Comparison of ENCODE assay signal across 25 cellular contexts in the genomic region with DNA sequence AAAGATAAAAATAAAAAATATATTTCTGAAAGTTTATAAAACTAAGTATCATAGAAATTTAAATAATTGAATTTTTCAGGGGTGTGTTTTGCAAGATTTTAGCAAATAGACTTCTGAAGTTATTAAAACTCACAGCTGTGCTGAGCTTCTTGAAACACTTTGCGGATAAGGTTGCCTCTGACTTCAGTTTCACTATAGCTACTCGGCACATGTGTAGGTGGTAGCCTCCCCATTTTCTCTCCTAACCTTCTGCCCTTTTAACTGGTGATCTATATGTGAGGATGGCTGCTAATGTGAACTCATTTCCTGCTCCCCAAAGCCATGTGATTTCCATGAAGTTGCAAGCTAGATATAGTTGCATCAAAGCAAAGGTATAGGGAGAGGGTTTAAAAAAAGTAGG.
DNase-seq lines count a peak whose midpoint lies in the region; ATAC-seq and TF ChIP-seq lines count a peak whose summit lies in the region.
"Had no signal": no experiment of that assay in that cellular context is flagged by ENCODE, and none has a peak within 500 bp of the region (broad histone marks: within the 10 kb centered on the region; RNA-seq: fewer than 3 reads in every experiment).

No MANE protein-coding gene starts in this region.

- no peak overlapping the region for H3K4me3 Mint-ChIP-seq in activated CD8-positive, alpha-beta T cell treated with anti-CD3 and anti-CD28 coated beads for 36 hours
- no peak overlapping the region for H3K4me3 Mint-ChIP-seq in activated CD8-positive, alpha-beta T cell treated with anti-CD3 and anti-CD28 coated beads, Interleukin-2, amount 10 ng/mL, durations not matched to agents 7 days and 5 days
- H3K4me3 Mint-ChIP-seq in activated naive CD8-positive, alpha-beta T cell treated with anti-CD3 and anti-CD28 coated beads, Interleukin-2, amount 50 U/mL, for 24 hours: no peak overlapping the region
- no peak overlapping the region for H3K4me3 Mint-ChIP-seq in activated naive CD8-positive, alpha-beta T cell treated with anti-CD3 and anti-CD28 coated beads for 36 hours
- H3K4me3 Mint-ChIP-seq in activated T-helper 17 cell treated with anti-CD3 and anti-CD28 coated beads, Interleukin-2, amount 50 U/mL, for 72 hours: no peak overlapping the region
- H3K4me3 Mint-ChIP-seq: GM23338, H9 had no signal

- no peak for TF ChIP-seq CTCF in activated CD8-positive, alpha-beta T cell treated with anti-CD3 and anti-CD28 coated beads for 36 hours (IDR thresholded peaks at IDR 0.05)

- POLR2A ChIA-PET in activated CD8-positive, alpha-beta T cell treated with anti-CD3 and anti-CD28 coated beads for 36 hours (lab: Charles Lee): no interaction called here
- POLR2A ChIA-PET in activated CD8-positive, alpha-beta T cell treated with anti-CD3 and anti-CD28 coated beads, Interleukin-2, amount 10 ng/mL, durations not matched to agents 7 days and 5 days (lab: Charles Lee): no interaction called here

- no peak overlapping the region for H3K27ac Mint-ChIP-seq in activated CD8-positive, alpha-beta T cell treated with anti-CD3 and anti-CD28 coated beads for 36 hours
- no peak overlapping the region for H3K27ac Mint-ChIP-seq in activated CD8-positive, alpha-beta T cell treated with anti-CD3 and anti-CD28 coated beads, Interleukin-2, amount 10 ng/mL, durations not matched to agents 7 days and 5 days
- H3K27ac Mint-ChIP-seq in activated naive CD8-positive, alpha-beta T cell treated with anti-CD3 and anti-CD28 coated beads, Interleukin-2, amount 50 U/mL, for 24 hours: no peak overlapping the region
- no peak overlapping the region for H3K27ac Mint-ChIP-seq in activated naive CD8-positive, alpha-beta T cell treated with anti-CD3 and anti-CD28 coated beads for 36 hours
- H3K27ac Mint-ChIP-seq in activated T-helper 17 cell treated with anti-CD3 and anti-CD28 coated beads, Interleukin-2, amount 50 U/mL, for 72 hours: no peak overlapping the region
- H3K27ac Mint-ChIP-seq: GM23338, H9 had no signal

- DNase-seq in activated CD8-positive, alpha-beta T cell treated with anti-CD3 and anti-CD28 coated beads for 36 hours: peak; percentile 34
- DNase-seq in activated CD8-positive, alpha-beta T cell treated with anti-CD3 and anti-CD28 coated beads, Interleukin-2, amount 10 ng/mL, durations not matched to agents 7 days and 5 days: no peak
- no peak for DNase-seq in activated naive CD8-positive, alpha-beta T cell treated with anti-CD3 and anti-CD28 coated beads, Interleukin-2, amount 50 U/mL, for 24 hours
- no peak for DNase-seq in activated naive CD8-positive, alpha-beta T cell treated with anti-CD3 and anti-CD28 coated beads for 36 hours
- no peak for DNase-seq in GM19238 (ENCODE audit: insufficient read length, low spot score)
- DNase-seq: C1 segment of cervical spinal cord; CD4-positive, alpha-beta memory T cell; COR-L47; DMS53; H9; Karpas-422; NCI-H1092; NCI-H1417 treated with DMSO at 0.1 percent for 48 hours; NCI-H1694 treated with DMSO at 0.1 percent for 48 hours; NCI-H2081; NCI-H2171; NCI-H226; NCI-H510A; NCI-H69; SHP77 had no signal

- CTCF ChIA-PET in activated CD8-positive, alpha-beta T cell treated with anti-CD3 and anti-CD28 coated beads for 36 hours (lab: Charles Lee): no interaction called here
- CTCF ChIA-PET in activated CD8-positive, alpha-beta T cell treated with anti-CD3 and anti-CD28 coated beads, Interleukin-2, amount 10 ng/mL, durations not matched to agents 7 days and 5 days (lab: Charles Lee): interaction anchor here (1.2 to 1.7 kb wide), 2 partner anchors 8 to 209 kb away, joined by 4 to 5 read pairs; no protein-coding TSS in a partner anchor

- peaks cover 5% of the 10 kb centered on the region for H3K4me1 Mint-ChIP-seq in activated CD8-positive, alpha-beta T cell treated with anti-CD3 and anti-CD28 coated beads for 36 hours (ENCODE audit: low read depth)
- H3K4me1 Mint-ChIP-seq in activated CD8-positive, alpha-beta T cell treated with anti-CD3 and anti-CD28 coated beads, Interleukin-2, amount 10 ng/mL, durations not matched to agents 7 days and 5 days (ENCODE audit: low read depth): no peaks in the 10 kb centered on the region
- peaks cover 5% of the 10 kb centered on the region for H3K4me1 Mint-ChIP-seq in activated naive CD8-positive, alpha-beta T cell treated with anti-CD3 and anti-CD28 coated beads, Interleukin-2, amount 50 U/mL, for 24 hours
- peaks cover 3% of the 10 kb centered on the region for H3K4me1 Mint-ChIP-seq in activated naive CD8-positive, alpha-beta T cell treated with anti-CD3 and anti-CD28 coated beads for 36 hours
- H3K4me1 Mint-ChIP-seq in activated T-helper 17 cell treated with anti-CD3 and anti-CD28 coated beads, Interleukin-2, amount 50 U/mL, for 72 hours: no peaks in the 10 kb centered on the region
- H3K4me1 Mint-ChIP-seq: GM23338, H9 had no signal

- intact Hi-C loops in activated CD8-positive, alpha-beta T cell treated with anti-CD3 and anti-CD28 coated beads for 36 hours (cut with micrococcal nuclease): no loop called here

- no peaks in the 10 kb centered on the region for H3K36me3 Mint-ChIP-seq in activated CD8-positive, alpha-beta T cell treated with anti-CD3 and anti-CD28 coated beads for 36 hours (ENCODE audit: low read depth)
- H3K36me3 Mint-ChIP-seq in activated CD8-positive, alpha-beta T cell treated with anti-CD3 and anti-CD28 coated beads, Interleukin-2, amount 10 ng/mL, durations not matched to agents 7 days and 5 days (ENCODE audit: low read depth): no peaks in the 10 kb centered on the region
- no peaks in the 10 kb centered on the region for H3K36me3 Mint-ChIP-seq in activated naive CD8-positive, alpha-beta T cell treated with anti-CD3 and anti-CD28 coated beads, Interleukin-2, amount 50 U/mL, for 24 hours (ENCODE audit: low read depth)
- no peaks in the 10 kb centered on the region for H3K36me3 Mint-ChIP-seq in activated naive CD8-positive, alpha-beta T cell treated with anti-CD3 and anti-CD28 coated beads for 36 hours
- H3K36me3 Mint-ChIP-seq in activated T-helper 17 cell treated with anti-CD3 and anti-CD28 coated beads, Interleukin-2, amount 50 U/mL, for 72 hours (ENCODE audit: low read depth): no peaks in the 10 kb centered on the region
- H3K36me3 Mint-ChIP-seq: CD4-positive, alpha-beta memory T cell had no signal

- peaks cover 39% of the 10 kb centered on the region for H3K27me3 Mint-ChIP-seq in activated CD8-positive, alpha-beta T cell treated with anti-CD3 and anti-CD28 coated beads for 36 hours
- H3K27me3 Mint-ChIP-seq in activated CD8-positive, alpha-beta T cell treated with anti-CD3 and anti-CD28 coated beads, Interleukin-2, amount 10 ng/mL, durations not matched to agents 7 days and 5 days (ENCODE audit: low read depth): peaks cover 19% of the 10 kb centered on the region
- peaks cover 53% of the 10 kb centered on the region for H3K27me3 Mint-ChIP-seq in activated naive CD8-positive, alpha-beta T cell treated with anti-CD3 and anti-CD28 coated beads, Interleukin-2, amount 50 U/mL, for 24 hours
- peaks cover 58% of the 10 kb centered on the region for H3K27me3 Mint-ChIP-seq in activated naive CD8-positive, alpha-beta T cell treated with anti-CD3 and anti-CD28 coated beads for 36 hours
- peaks cover 50% of the 10 kb centered on the region for H3K27me3 Mint-ChIP-seq in activated T-helper 17 cell treated with anti-CD3 and anti-CD28 coated beads, Interleukin-2, amount 50 U/mL, for 72 hours

- no peaks in the 10 kb centered on the region for H3K9me3 Mint-ChIP-seq in activated CD8-positive, alpha-beta T cell treated with anti-CD3 and anti-CD28 coated beads for 36 hours
- H3K9me3 Mint-ChIP-seq in activated CD8-positive, alpha-beta T cell treated with anti-CD3 and anti-CD28 coated beads, Interleukin-2, amount 10 ng/mL, durations not matched to agents 7 days and 5 days (ENCODE audit: insufficient read depth): no peaks in the 10 kb centered on the region
- no peaks in the 10 kb centered on the region for H3K9me3 Mint-ChIP-seq in activated naive CD8-positive, alpha-beta T cell treated with anti-CD3 and anti-CD28 coated beads, Interleukin-2, amount 50 U/mL, for 24 hours
- no peaks in the 10 kb centered on the region for H3K9me3 Mint-ChIP-seq in activated naive CD8-positive, alpha-beta T cell treated with anti-CD3 and anti-CD28 coated beads for 36 hours
- no peaks in the 10 kb centered on the region for H3K9me3 Mint-ChIP-seq in activated T-helper 17 cell treated with anti-CD3 and anti-CD28 coated beads, Interleukin-2, amount 50 U/mL, for 72 hours
- H3K9me3 Mint-ChIP-seq: GM23338, H9 had no signal

- peak; percentile 65 for ATAC-seq in activated CD8-positive, alpha-beta T cell treated with anti-CD3 and anti-CD28 coated beads for 36 hours
- no peak for ATAC-seq in activated CD8-positive, alpha-beta T cell treated with anti-CD3 and anti-CD28 coated beads, Interleukin-2, amount 10 ng/mL, durations not matched to agents 7 days and 5 days
- peak; percentile 83 for ATAC-seq in activated naive CD8-positive, alpha-beta T cell treated with anti-CD3 and anti-CD28 coated beads, Interleukin-2, amount 50 U/mL, for 24 hours
- ATAC-seq in GM18867 (IDR thresholded peaks at IDR 0.05; ENCODE audit: unreplicated experiment): peak; percentile 46
- ATAC-seq in activated T-helper 17 cell treated with anti-CD3 and anti-CD28 coated beads, Interleukin-2, amount 50 U/mL, for 72 hours (replicated peaks): peak; percentile 81
- ATAC-seq: A549, GM23338, Panc1 had no signal
